10 cellular contexts compared by ENCODE assay signal in genomic region chr3:118641608-118642007, GRCh38.
DNase-seq lines count a peak whose midpoint lies in the region; ATAC-seq and TF ChIP-seq lines count a peak whose summit lies in the region.
"Had no signal": no experiment of that assay in that cellular context is flagged by ENCODE, and none has a peak within 500 bp of the region (broad histone marks: within the 10 kb centered on the region; RNA-seq: fewer than 3 reads in every experiment).

No MANE protein-coding gene starts in this region.

- H3K23ac ChIP-seq in H9 (ENCODE audit: insufficient read length, low read depth, low read length), result no peak overlapping the region

- H3K4me1 ChIP-seq in H9 (ENCODE audit: insufficient read depth, low read length), result no peaks in the 10 kb centered on the region

- H3K56ac ChIP-seq in H9 (ENCODE audit: insufficient read length, low read depth, low read length), result no peak overlapping the region

- no peak overlapping the region for H2BK15ac ChIP-seq in H9 (ENCODE audit: low read depth, low read length)

- H3K27me3 Mint-ChIP-seq in H9 (ENCODE audit: low read depth), result peaks cover 5% of the 10 kb centered on the region; the same call in 1 of the 2 replicates
- H3K27me3 Mint-ChIP-seq in effector memory CD8-positive, alpha-beta T cell, result no peaks in the 10 kb centered on the region

- TF ChIP-seq CTCF in GM12865 (IDR thresholded peaks at IDR 0.05; ENCODE audit: insufficient read depth, low read depth, low read length, missing control alignments), result no peak
- no peak for TF ChIP-seq CTCF in H9 (conservative IDR thresholded peaks at IDR 0.05)
- no peak for TF ChIP-seq CTCF in epithelial cell of esophagus (IDR thresholded peaks at IDR 0.05; ENCODE audit: insufficient read depth, low read depth, low read length, missing control alignments)

- no peak overlapping the region for H4K8ac ChIP-seq in H9 (replicated peaks; ENCODE audit: insufficient read length, low read depth, low read length)

- H3K36me3 Mint-ChIP-seq in H9 (ENCODE audit: insufficient read depth in 1 of 3, low read depth in 3 of 3), result no peaks in the 10 kb centered on the region
- no peaks in the 10 kb centered on the region for H3K36me3 Mint-ChIP-seq in effector memory CD8-positive, alpha-beta T cell (ENCODE audit: insufficient read depth)
- H3K36me3 Mint-ChIP-seq: naive thymus-derived CD8-positive, alpha-beta T cell had no signal

- DNase-seq in GM12865 (ENCODE audit: low read depth) (peak; percentile 59), H9 (peak; percentile 86), NCI-H1436 treated with DMSO at 0.1 percent for 48 hours (lab: John Stamatoyannopoulos, UW) (peak; percentile 59), epithelial cell of esophagus (ENCODE audit: low read depth) (peak; percentile 19), NCI-H446 treated with DMSO at 0.1 percent for 48 hours (lab: John Stamatoyannopoulos, UW) (no peak)
- no peak for DNase-seq in effector memory CD8-positive, alpha-beta T cell
- DNase-seq in activated naive CD4-positive, alpha-beta T cell treated with Interleukin-2 at 50 U/mL for 16 hours, result no peak
- DNase-seq: IMR-90 had no signal

- no peaks in the 10 kb centered on the region for H3K9me3 Mint-ChIP-seq in H9
- H3K9me3 Mint-ChIP-seq in effector memory CD8-positive, alpha-beta T cell, result peaks cover 0 to 2% of the 10 kb centered on the region in 2 donors

- no peak overlapping the region for H3K4me2 ChIP-seq in H9 (ENCODE audit: insufficient read depth, insufficient read length, low read length)

- H3K9me3 ChIP-seq in H9 (ENCODE audit: control insufficient read depth, low read depth, low read length), result no peaks in the 10 kb centered on the region

- WGBS in H9 (ENCODE audit: extremely low coverage, insufficient read length, low lambda C conversion rate), result no CpG with 5 or more reads among the region's 4 CpGs

- H3K79me1 ChIP-seq in H9 (ENCODE audit: insufficient read depth, low read depth, low read length, poor library complexity, severe bottlenecking), result no peaks in the 10 kb centered on the region

- ATAC-seq in effector memory CD8-positive, alpha-beta T cell (replicated peaks), result no peak
- ATAC-seq in HG02759 (IDR thresholded peaks at IDR 0.05; ENCODE audit: unreplicated experiment), result no peak
- ATAC-seq: naive thymus-derived CD8-positive, alpha-beta T cell had no signal

- H3K27ac ChIP-seq in H9 (ENCODE audit: insufficient read length, low read depth, low read length), result no peak overlapping the region

- H3K4ac ChIP-seq in H9 (ENCODE audit: low read depth, low read length), result no peak overlapping the region

- H3K4me3 Mint-ChIP-seq in H9, result no peak overlapping the region
- no peak overlapping the region for H3K4me3 Mint-ChIP-seq in effector memory CD8-positive, alpha-beta T cell
- H3K4me3 Mint-ChIP-seq: naive thymus-derived CD8-positive, alpha-beta T cell had no signal

- no peak overlapping the region for H2BK5ac ChIP-seq in H9 (ENCODE audit: insufficient read length, low read length)

- H3K9ac ChIP-seq in H9 (ENCODE audit: extremely low read depth, insufficient read length, low read length), result no peak overlapping the region

- no peaks in the 10 kb centered on the region for H3K23me2 ChIP-seq in H9 (ENCODE audit: insufficient read length, low read depth, low read length, poor library complexity, severe bottlenecking)

- no peaks in the 10 kb centered on the region for H3K27me3 ChIP-seq in H9 (ENCODE audit: insufficient read depth, low read length)

- no peaks in the 10 kb centered on the region for H3K79me2 ChIP-seq in H9 (ENCODE audit: insufficient read depth, low read length)

- H2BK120ac ChIP-seq in H9 (ENCODE audit: low read depth, low read length, poor library complexity, severe bottlenecking), result no peak overlapping the region

- no peak overlapping the region for H3T11ph ChIP-seq in H9 (ENCODE audit: low read length)

- no peak overlapping the region for H3K4me3 ChIP-seq in GM12865 (ENCODE audit: low read depth, low read length)
- H3K4me3 ChIP-seq in epithelial cell of esophagus (ENCODE audit: low read length), result no peak overlapping the region

- H3K27ac Mint-ChIP-seq in H9, result peak overlapping the region in 1 of 3 experiments; percentile 47; a peak in 1 of 7 replicates
- H3K27ac Mint-ChIP-seq in effector memory CD8-positive, alpha-beta T cell, result no peak overlapping the region
- H3K27ac Mint-ChIP-seq: naive thymus-derived CD8-positive, alpha-beta T cell had no signal

- H3K18ac ChIP-seq in H9 (ENCODE audit: insufficient read length, low read depth, low read length), result no peak overlapping the region

- no peak overlapping the region for H2AK5ac ChIP-seq in H9 (ENCODE audit: insufficient read length, low read length)

- H4K91ac ChIP-seq in H9 (ENCODE audit: insufficient read length, low read depth, low read length), result no peak overlapping the region

- H2BK12ac ChIP-seq in H9 (ENCODE audit: insufficient read length, low read depth, low read length), result no peak overlapping the region

- peaks cover 4 to 5% of the 10 kb centered on the region in 2 experiments for H3K4me1 Mint-ChIP-seq in H9
- H3K4me1 Mint-ChIP-seq in effector memory CD8-positive, alpha-beta T cell (ENCODE audit: low read depth in 2 of 2), result no peaks in the 10 kb centered on the region
- H3K4me1 Mint-ChIP-seq: naive thymus-derived CD8-positive, alpha-beta T cell had no signal

- H3K14ac ChIP-seq in H9 (ENCODE audit: insufficient read depth, low read length), result no peak overlapping the region

- H4K5ac ChIP-seq in H9 (ENCODE audit: insufficient read length, low read depth, low read length), result no peak overlapping the region

- no peak overlapping the region for H2BK20ac ChIP-seq in H9 (ENCODE audit: low read depth, low read length, poor library complexity, severe bottlenecking)

- no peaks in the 10 kb centered on the region for H4K20me1 ChIP-seq in H9 (ENCODE audit: control insufficient read depth, insufficient read depth, insufficient read length)

- H2AFZ ChIP-seq in H9 (ENCODE audit: low read length), result no peak overlapping the region

Comparison
In these comparisons a context has a peak if more than half of its experiments do, and no peak if none do; other contexts are left out.
1. DNase-seq: peak in GM12865 (single experiment), H9 (single experiment), NCI-H1436 treated with DMSO at 0.1 percent for 48 hours (single experiment) and epithelial cell of esophagus (single experiment); none in NCI-H446 treated with DMSO at 0.1 percent for 48 hours (single experiment), effector memory CD8-positive, alpha-beta T cell (0 of 3) and activated naive CD4-positive, alpha-beta T cell treated with Interleukin-2 at 50 U/mL for 16 hours (single experiment).